In the genomic region with DNA sequence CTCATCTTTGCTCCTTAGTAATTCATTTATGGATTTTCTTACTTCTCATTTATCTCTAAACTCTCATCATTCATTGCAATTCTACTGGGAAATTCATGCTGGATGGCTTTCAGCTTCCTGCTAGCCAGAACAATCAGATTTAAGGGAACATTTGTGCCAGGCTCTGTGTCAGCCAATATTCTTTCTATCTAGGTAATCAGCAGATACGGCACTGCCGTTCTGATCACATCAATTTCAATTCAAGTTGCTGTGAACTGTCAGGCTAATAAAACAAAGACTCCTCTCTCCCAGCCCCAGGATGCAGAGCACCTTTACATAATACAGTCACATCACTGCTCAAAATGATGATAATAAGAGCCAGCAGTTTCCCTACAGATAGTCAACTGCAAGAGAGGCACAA, we compare ENCODE assay signal across 24 cellular contexts.
"Had no signal": no experiment of that assay in that cellular context is flagged by ENCODE, and none has a peak within 500 bp of the region (broad histone marks: within the 10 kb centered on the region; RNA-seq: fewer than 3 reads in every experiment).

No MANE protein-coding gene starts in this region.

- H3K27me3 ChIP-seq: colonic mucosa, esophagus muscularis mucosa, esophagus squamous epithelium, foreskin keratinocyte, gastrocnemius medialis, gastroesophageal sphincter had no signal

- H3K4me1 ChIP-seq: colonic mucosa, esophagus muscularis mucosa, esophagus squamous epithelium, foreskin keratinocyte, gastrocnemius medialis, gastroesophageal sphincter, heart left ventricle, heart right ventricle had no signal

- H3K27me3 Mint-ChIP-seq: dendritic cell treated with granulocyte-macrophage colony-stimulating factor and Interleukin-4, amounts not matched to agents 40 ng/mL and 50 ng/mL, for 4 days; effector memory CD8-positive, alpha-beta T cell had no signal

- DNase-seq: colonic mucosa; cortex of kidney; dermis blood vessel endothelial cell; dorsolateral prefrontal cortex; effector CD4-positive, alpha-beta T cell; effector CD8-positive, alpha-beta T cell; effector memory CD4-positive, alpha-beta T cell; effector memory CD8-positive, alpha-beta T cell; endodermal cell; erythroblast; esophagus squamous epithelium; foreskin fibroblast; foreskin keratinocyte; foreskin melanocyte; gastrocnemius medialis; head of caudate nucleus; heart left ventricle; heart right ventricle had no signal

- ATAC-seq: effector memory CD8-positive, alpha-beta T cell; esophagus mucosa; foreskin keratinocyte; gastrocnemius medialis; gastroesophageal sphincter; heart left ventricle; heart right ventricle had no signal

- H3K36me3 ChIP-seq: colonic mucosa, esophagus muscularis mucosa, esophagus squamous epithelium, gastrocnemius medialis, gastroesophageal sphincter, heart left ventricle, heart right ventricle had no signal

- H3K27ac Mint-ChIP-seq: dendritic cell treated with granulocyte-macrophage colony-stimulating factor and Interleukin-4, amounts not matched to agents 40 ng/mL and 50 ng/mL, for 4 days; effector memory CD8-positive, alpha-beta T cell; endodermal cell had no signal

- H3K4me3 ChIP-seq: colonic mucosa, coronary artery, dorsolateral prefrontal cortex, esophagus muscularis mucosa, esophagus squamous epithelium, gastrocnemius medialis, gastroesophageal sphincter, heart left ventricle, heart right ventricle had no signal

- H3K4me3 Mint-ChIP-seq: dendritic cell treated with granulocyte-macrophage colony-stimulating factor and Interleukin-4, amounts not matched to agents 40 ng/mL and 50 ng/mL, for 4 days; effector memory CD8-positive, alpha-beta T cell; endodermal cell had no signal

- H3K27ac ChIP-seq: colonic mucosa, coronary artery, dorsolateral prefrontal cortex, epithelial cell of prostate, esophagus muscularis mucosa, esophagus squamous epithelium, foreskin keratinocyte, gastrocnemius medialis, gastroesophageal sphincter, heart left ventricle, heart right ventricle had no signal

- H3K9me3 Mint-ChIP-seq: dendritic cell treated with granulocyte-macrophage colony-stimulating factor and Interleukin-4, amounts not matched to agents 40 ng/mL and 50 ng/mL, for 4 days; endodermal cell had no signal

- H3K9me3 ChIP-seq: colonic mucosa, esophagus muscularis mucosa, esophagus squamous epithelium, gastrocnemius medialis, gastroesophageal sphincter, heart left ventricle, heart right ventricle had no signal
